Comparison of ENCODE assay signal across 12 cellular contexts in genomic region chr1:19067187-19067911, GRCh38.
DNase-seq lines count a peak whose midpoint lies in the region; ATAC-seq and TF ChIP-seq lines count a peak whose summit lies in the region.
"Had no signal": no experiment of that assay in that cellular context is flagged by ENCODE, and none has a peak within 500 bp of the region (broad histone marks: within the 10 kb centered on the region; RNA-seq: fewer than 3 reads in every experiment).

No MANE protein-coding gene starts in this region.

- intact Hi-C loops in breast epithelium (cut with DNase I; ENCODE audit: low total_unique reads), result no loop called here
- intact Hi-C loops in lower lobe of right lung (cut with DNase I), result no loop called here
- intact Hi-C loops in naive thymus-derived CD4-positive, alpha-beta T cell (cut with micrococcal nuclease), result no loop called here

- H3K9me3 ChIP-seq in HEK293 (ENCODE audit: control insufficient read depth, insufficient read depth, low read depth, low read length) (no peaks in the 10 kb centered on the region), breast epithelium (no peaks in the 10 kb centered on the region), lower lobe of right lung (no peaks in the 10 kb centered on the region), T-helper 17 cell (ENCODE audit: control insufficient read depth, low read length, poor library complexity, severe bottlenecking) (no peaks in the 10 kb centered on the region)
- no peaks in the 10 kb centered on the region for H3K9me3 ChIP-seq in naive thymus-derived CD4-positive, alpha-beta T cell (ENCODE audit: control insufficient read depth in 2 of 3, low read length in 3 of 3)

- H3K36me3 ChIP-seq in HEK293 (ENCODE audit: control insufficient read depth in 2 of 2, insufficient read depth in 1 of 2, low read length in 2 of 2) (no peaks in the 10 kb centered on the region), breast epithelium (no peaks in the 10 kb centered on the region), lower lobe of right lung (no peaks in the 10 kb centered on the region)
- no peaks in the 10 kb centered on the region for H3K36me3 ChIP-seq in naive thymus-derived CD4-positive, alpha-beta T cell (ENCODE audit: control insufficient read depth in 2 of 3, insufficient read depth in 3 of 3, low read length in 3 of 3)

- H3K36me3 Mint-ChIP-seq in T-helper 17 cell (ENCODE audit: low read depth), result no peaks in the 10 kb centered on the region
- peaks cover 0 to 3% (median 0%) of the 10 kb centered on the region in 5 donors for H3K36me3 Mint-ChIP-seq in naive thymus-derived CD4-positive, alpha-beta T cell
- H3K36me3 Mint-ChIP-seq: CD4-positive, CD25-positive, alpha-beta regulatory T cell had no signal

- peak; percentile 40 to 50 for ATAC-seq in lower lobe of right lung
- ATAC-seq in stimulated activated naive CD8-positive, alpha-beta T cell treated with anti-CD3 and anti-CD28 coated beads, Interleukin-15, Interleukin-2, amounts not matched to agents 100 U/mL and 50 U/mL, for 24 hours, result no peak
- no peak for ATAC-seq in T-helper 17 cell
- ATAC-seq in naive thymus-derived CD4-positive, alpha-beta T cell, result no peak
- ATAC-seq: activated CD8-positive, alpha-beta T cell treated with anti-CD3 and anti-CD28 coated beads for 36 hours had no signal

- H3K4me3 ChIP-seq in HEK293 (ENCODE audit: low read depth, low read length) (no peak overlapping the region), breast epithelium (no peak overlapping the region), lower lobe of right lung (no peak overlapping the region)
- H3K4me3 ChIP-seq in naive thymus-derived CD4-positive, alpha-beta T cell (ENCODE audit: low read length), result no peak overlapping the region
- H3K4me3 ChIP-seq: hepatocyte had no signal

- no peak overlapping the region for H3K27ac Mint-ChIP-seq in T-helper 17 cell
- H3K27ac Mint-ChIP-seq in naive thymus-derived CD4-positive, alpha-beta T cell, result no peak overlapping the region
- H3K27ac Mint-ChIP-seq: activated CD8-positive, alpha-beta T cell treated with anti-CD3 and anti-CD28 coated beads for 36 hours had no signal

- peaks cover 0 to 2% (median 0%) of the 10 kb centered on the region in 11 donors for H3K9me3 Mint-ChIP-seq in naive thymus-derived CD4-positive, alpha-beta T cell
- H3K9me3 Mint-ChIP-seq: activated CD8-positive, alpha-beta T cell treated with anti-CD3 and anti-CD28 coated beads for 36 hours; central memory CD8-positive, alpha-beta T cell had no signal

- H3K4me3 Mint-ChIP-seq in T-helper 17 cell, result no peak overlapping the region
- no peak overlapping the region for H3K4me3 Mint-ChIP-seq in naive thymus-derived CD4-positive, alpha-beta T cell
- H3K4me3 Mint-ChIP-seq: activated CD8-positive, alpha-beta T cell treated with anti-CD3 and anti-CD28 coated beads for 36 hours; CD4-positive, CD25-positive, alpha-beta regulatory T cell; central memory CD8-positive, alpha-beta T cell had no signal

- no peak for TF ChIP-seq CTCF in HEK293 (tag by site-specific recombination; IDR thresholded peaks at IDR 0.05)
- peak in 2 of 3 donors; percentile 14 to 32 for TF ChIP-seq CTCF in breast epithelium (IDR thresholded peaks at IDR 0.05)
- no peak for TF ChIP-seq CTCF in lower lobe of right lung (IDR thresholded peaks at IDR 0.05)

- no peak for TF ChIP-seq POLR2A in breast epithelium (IDR thresholded peaks at IDR 0.05)

- H3K27ac ChIP-seq in HEK293 (ENCODE audit: extremely low read depth, low read depth, low read length) (no peak overlapping the region), breast epithelium (peak overlapping the region; percentile 66 to 86), lower lobe of right lung (peak overlapping the region; percentile 67)
- no peak overlapping the region for H3K27ac ChIP-seq in naive thymus-derived CD4-positive, alpha-beta T cell (ENCODE audit: low read depth, low read length)
- H3K27ac ChIP-seq: hepatocyte had no signal

- H3K27me3 ChIP-seq in breast epithelium (no peaks in the 10 kb centered on the region), lower lobe of right lung (ENCODE audit: low read depth) (no peaks in the 10 kb centered on the region)
- H3K27me3 ChIP-seq in naive thymus-derived CD4-positive, alpha-beta T cell (ENCODE audit: control insufficient read depth in 2 of 2, insufficient read depth in 2 of 2, low read length in 2 of 2), result no peaks in the 10 kb centered on the region
- H3K27me3 ChIP-seq: hepatocyte had no signal

- peak; percentile 35 for DNase-seq in A172 (ENCODE audit: low spot score)
- peak in 1 of 2 donors; percentile 85 for DNase-seq in breast epithelium (ENCODE audit: low spot score in 2 of 2)
- DNase-seq in lower lobe of right lung, result no peak
- no peak for DNase-seq in stimulated activated naive CD8-positive, alpha-beta T cell treated with anti-CD3 and anti-CD28 coated beads, Interleukin-15, Interleukin-2, amounts not matched to agents 100 U/mL and 50 U/mL, for 24 hours
- no peak for DNase-seq in T-helper 17 cell
- no peak for DNase-seq in naive thymus-derived CD4-positive, alpha-beta T cell
- DNase-seq in activated CD4-positive, CD25-positive, alpha-beta regulatory T cell treated with anti-CD3 and anti-CD28 coated beads, Interleukin-2, amount 50 U/mL, for 72 hours, result no peak
- DNase-seq: activated CD8-positive, alpha-beta T cell treated with anti-CD3 and anti-CD28 coated beads for 36 hours; CD4-positive, CD25-positive, alpha-beta regulatory T cell had no signal

- CTCF ChIA-PET in HEK293 (lab: Yijun Ruan, JAX), result interaction anchor here (0.9 to 1.4 kb wide), 3 partner anchors 11 to 160 kb away, joined by 3 to 6 read pairs (median 3); no protein-coding TSS in a partner anchor
- CTCF ChIA-PET in naive thymus-derived CD4-positive, alpha-beta T cell (lab: Charles Lee), result interaction anchor here (1.5 kb wide), 1 partner anchor 50 kb away, joined by 3 read pairs; no protein-coding TSS in a partner anchor

- H3K4me1 ChIP-seq in HEK293 (ENCODE audit: control insufficient read depth, insufficient read depth, low read length) (no peaks in the 10 kb centered on the region), breast epithelium (peaks cover 3 to 10% of the 10 kb centered on the region in 2 donors), lower lobe of right lung (peaks cover 43% of the 10 kb centered on the region)
- H3K4me1 ChIP-seq in naive thymus-derived CD4-positive, alpha-beta T cell (ENCODE audit: control insufficient read depth in 2 of 2, insufficient read depth in 2 of 2, low read length in 2 of 2), result peaks cover 0 to 28% of the 10 kb centered on the region in 2 donors

- H3K27me3 Mint-ChIP-seq in T-helper 17 cell, result no peaks in the 10 kb centered on the region
- no peaks in the 10 kb centered on the region for H3K27me3 Mint-ChIP-seq in naive thymus-derived CD4-positive, alpha-beta T cell
- H3K27me3 Mint-ChIP-seq: activated CD8-positive, alpha-beta T cell treated with anti-CD3 and anti-CD28 coated beads for 36 hours; CD4-positive, CD25-positive, alpha-beta regulatory T cell; central memory CD8-positive, alpha-beta T cell had no signal

- POLR2A ChIA-PET in HEK293 (lab: Yijun Ruan, JAX), result no interaction called here
- POLR2A ChIA-PET in naive thymus-derived CD4-positive, alpha-beta T cell (lab: Charles Lee), result no interaction called here

- H3K4me1 Mint-ChIP-seq in T-helper 17 cell, result peaks cover 5% of the 10 kb centered on the region
- H3K4me1 Mint-ChIP-seq in naive thymus-derived CD4-positive, alpha-beta T cell, result peaks cover 19 to 47% (median 34%) of the 10 kb centered on the region in 7 donors

TF ChIP-seq in HEK293, 187 proteins besides CTCF, POLR2A, EP300 and RAD21 (continues in another document):
- TF ChIP-seq SALL2 (tag by site-specific recombination; IDR thresholded peaks at IDR 0.05; ENCODE audit: borderline replicate concordance) (no peak), ZBTB20 (tag by site-specific recombination; IDR thresholded peaks at IDR 0.05) (0 out of 2 replicates have a peak, but pooled peaks have one; percentile 25), ZNF157 (tag by site-specific recombination; IDR thresholded peaks at IDR 0.05) (no peak), GFI1B (tag by site-specific recombination; IDR thresholded peaks at IDR 0.05) (no peak), ZNF48 (tag by site-specific recombination; IDR thresholded peaks at IDR 0.05) (no peak), ZBTB17 (tag by site-specific recombination; IDR thresholded peaks at IDR 0.05) (peak; percentile 61; the same call in 1 of the 2 replicates), ZNF10 (tag by site-specific recombination; IDR thresholded peaks at IDR 0.05) (no peak), ZNF530 (tag by site-specific recombination; IDR thresholded peaks at IDR 0.05; ENCODE audit: low read depth) (no peak), ZNF362 (tag by site-specific recombination; IDR thresholded peaks at IDR 0.05) (no peak), ZBTB6 (tag by site-specific recombination; IDR thresholded peaks at IDR 0.05) (peak; percentile 53; the same call in 1 of the 2 replicates), SP7 (tag by site-specific recombination; IDR thresholded peaks at IDR 0.05) (peak; percentile 19; the same call in 1 of the 2 replicates)

Comparison
In these comparisons a context has a peak if more than half of its experiments do, and no peak if none do; other contexts are left out.
1. H3K27ac ChIP-seq: peak in breast epithelium (2 of 2) and lower lobe of right lung (single experiment); none in HEK293 (single experiment) and naive thymus-derived CD4-positive, alpha-beta T cell (single experiment).
2. CTCF ChIP-seq: peak in breast epithelium (2 of 3); none in HEK293 (single experiment) and lower lobe of right lung (single experiment).
3. ATAC-seq: peak in lower lobe of right lung (2 of 2); none in stimulated activated naive CD8-positive, alpha-beta T cell treated with anti-CD3 and anti-CD28 coated beads, Interleukin-15, Interleukin-2, amounts not matched to agents 100 U/mL and 50 U/mL, for 24 hours (single experiment), T-helper 17 cell (single experiment) and naive thymus-derived CD4-positive, alpha-beta T cell (single experiment).